In the genomic region with DNA sequence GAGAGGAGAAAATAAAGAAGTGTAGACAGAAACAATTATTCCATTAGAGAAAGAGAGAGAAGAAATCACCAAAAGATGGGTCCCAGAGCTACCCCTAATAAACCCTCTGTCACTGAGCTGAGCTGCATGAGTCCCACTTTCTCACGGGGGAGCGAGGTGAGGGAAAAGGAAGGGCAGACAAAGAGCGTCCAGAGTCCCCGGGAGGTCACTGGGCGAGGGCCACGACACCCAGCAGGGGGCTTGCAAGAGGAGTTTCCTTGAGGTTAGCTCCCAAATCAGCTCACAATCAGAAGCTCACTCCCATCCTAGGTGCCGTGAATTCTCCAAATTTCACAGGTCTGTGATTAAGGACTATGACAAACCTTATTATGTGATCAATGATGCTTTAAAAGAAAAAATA, we compare ENCODE assay signal across 14 cellular contexts.
DNase-seq lines count a peak whose midpoint lies in the region; ATAC-seq and TF ChIP-seq lines count a peak whose summit lies in the region.
"Had no signal": no experiment of that assay in that cellular context is flagged by ENCODE, and none has a peak within 500 bp of the region (broad histone marks: within the 10 kb centered on the region; RNA-seq: fewer than 3 reads in every experiment).

No MANE protein-coding gene starts in this region.

- H3K27me3 Mint-ChIP-seq in activated naive CD8-positive, alpha-beta T cell = no peaks in the 10 kb centered on the region
- H3K27me3 Mint-ChIP-seq in activated naive CD8-positive, alpha-beta T cell treated with anti-CD3 and anti-CD28 coated beads for 36 hours = no peaks in the 10 kb centered on the region
- H3K27me3 Mint-ChIP-seq in immature natural killer cell (ENCODE audit: low read depth in 3 of 3) = peaks cover 8 to 10% (median 9%) of the 10 kb centered on the region in 3 donors
- H3K27me3 Mint-ChIP-seq: activated naive CD8-positive, alpha-beta T cell treated with anti-CD3 and anti-CD28 coated beads, Interleukin-2, amount 10 ng/mL, durations not matched to agents 7 days and 5 days; naive thymus-derived CD4-positive, alpha-beta T cell had no signal

- no peak overlapping the region for H4K91ac ChIP-seq in neuronal stem cell (ENCODE audit: low read depth, low read length, poor library complexity)

- H3K4ac ChIP-seq in neuronal stem cell (ENCODE audit: low read length) = no peak overlapping the region

- H3K9ac ChIP-seq in colonic mucosa (ENCODE audit: low read depth in 2 of 2, low read length in 2 of 2) = no peak overlapping the region
- no peak overlapping the region for H3K9ac ChIP-seq in neuronal stem cell (ENCODE audit: low read depth, low read length, poor library complexity)

- H3K27me3 ChIP-seq in colonic mucosa (no peaks in the 10 kb centered on the region), neuronal stem cell (ENCODE audit: control insufficient read depth in 3 of 3, insufficient read depth in 3 of 3, low read depth in 1 of 3, low read length in 3 of 3) (no peaks in the 10 kb centered on the region), upper lobe of left lung (no peaks in the 10 kb centered on the region)

- TF ChIP-seq POLR2A in upper lobe of left lung (IDR thresholded peaks at IDR 0.05) = no peak

- H2AFZ ChIP-seq in neuronal stem cell (ENCODE audit: low read length) = no peak overlapping the region

- no peak overlapping the region for H4K8ac ChIP-seq in neuronal stem cell (ENCODE audit: low read depth, low read length)

- CTCF ChIA-PET in HEK293T (lab: Yijun Ruan, JAX) = no interaction called here

- H3K18ac ChIP-seq in neuronal stem cell (ENCODE audit: low read length) = no peak overlapping the region

- H2BK15ac ChIP-seq in neuronal stem cell (ENCODE audit: low read length) = no peak overlapping the region

- H3K4me1 ChIP-seq in colonic mucosa (no peaks in the 10 kb centered on the region), neuronal stem cell (ENCODE audit: control insufficient read depth in 2 of 2, insufficient read depth in 1 of 2, low read depth in 1 of 2, low read length in 2 of 2) (peaks cover 17 to 26% of the 10 kb centered on the region in 2 donors), upper lobe of left lung (peaks cover 33 to 44% (median 41%) of the 10 kb centered on the region in 4 donors)

- H3K14ac ChIP-seq in neuronal stem cell (ENCODE audit: low read length) = no peak overlapping the region

- peak overlapping the region; percentile 15 for H2BK5ac ChIP-seq in neuronal stem cell (ENCODE audit: low read length)

- no peaks in the 10 kb centered on the region for H3K9me3 ChIP-seq in colonic mucosa
- H3K9me3 ChIP-seq in neuronal stem cell (replicated peaks in 1 of 2; ENCODE audit: control insufficient read depth in 2 of 2, insufficient read depth in 1 of 2, low read depth in 1 of 2, low read length in 2 of 2) = peaks cover 5 to 11% of the 10 kb centered on the region in 2 donors
- no peaks in the 10 kb centered on the region for H3K9me3 ChIP-seq in upper lobe of left lung

- H2BK120ac ChIP-seq in neuronal stem cell (ENCODE audit: low read depth, low read length) = no peak overlapping the region

- intact Hi-C loops in colonic mucosa (cut with DNase I) = no loop called here

- no peak for TF ChIP-seq EP300 in upper lobe of left lung (IDR thresholded peaks at IDR 0.05)

- no peak overlapping the region for H2BK12ac ChIP-seq in neuronal stem cell (ENCODE audit: low read length)

- no peak for ATAC-seq in upper lobe of left lung (ENCODE audit: low FRiP score in 2 of 2)
- ATAC-seq: naive thymus-derived CD4-positive, alpha-beta T cell had no signal

- H3K4me3 ChIP-seq in colonic mucosa = no peak overlapping the region
- no peak overlapping the region for H3K4me3 ChIP-seq in neuronal stem cell (ENCODE audit: low read length in 2 of 2)
- peak overlapping the region in 1 of 4 donors; percentile 6 for H3K4me3 ChIP-seq in upper lobe of left lung

- POLR2A ChIA-PET in HEK293T (lab: Yijun Ruan, JAX) = no interaction called here

- H3K4me2 ChIP-seq in neuronal stem cell (ENCODE audit: insufficient read depth, low read length, poor library complexity, severe bottlenecking) = no peak overlapping the region

- peak overlapping the region; percentile 61 for H3K27ac ChIP-seq in colonic mucosa
- no peak overlapping the region for H3K27ac ChIP-seq in neuronal stem cell (replicated peaks; ENCODE audit: low read length)
- H3K27ac ChIP-seq in upper lobe of left lung = peak overlapping the region; percentile 72 to 86 (median 78)

- H3K9me3 Mint-ChIP-seq in activated naive CD8-positive, alpha-beta T cell (ENCODE audit: low read depth) = no peaks in the 10 kb centered on the region
- H3K9me3 Mint-ChIP-seq in activated naive CD8-positive, alpha-beta T cell treated with anti-CD3 and anti-CD28 coated beads for 36 hours = no peaks in the 10 kb centered on the region
- H3K9me3 Mint-ChIP-seq in immature natural killer cell = no peaks in the 10 kb centered on the region
- H3K9me3 Mint-ChIP-seq: activated naive CD8-positive, alpha-beta T cell treated with anti-CD3 and anti-CD28 coated beads, Interleukin-2, amount 10 ng/mL, durations not matched to agents 7 days and 5 days had no signal

- no peak for DNase-seq in activated naive CD8-positive, alpha-beta T cell treated with anti-CD3 and anti-CD28 coated beads for 36 hours
- DNase-seq in colonic mucosa = peak; percentile 17
- no peak for DNase-seq in neuronal stem cell (ENCODE audit: low spot score)
- no peak for DNase-seq in upper lobe of left lung
- DNase-seq in HEK293T (ENCODE audit: extremely low spot score) = no peak
- no peak for DNase-seq in immature natural killer cell
- DNase-seq in CD1c-positive myeloid dendritic cell (ENCODE audit: extremely low spot score) = no peak
- DNase-seq: activated naive CD8-positive, alpha-beta T cell treated with anti-CD3 and anti-CD28 coated beads, Interleukin-2, amount 10 ng/mL, durations not matched to agents 7 days and 5 days; naive thymus-derived CD4-positive, alpha-beta T cell; NCI-H1105 treated with DMSO at 0.1 percent for 48 hours; NCI-H748 treated with DMSO at 0.1 percent for 48 hours; stimulated activated naive CD4-positive, alpha-beta T cell; SW 1271 had no signal

- H3K27ac Mint-ChIP-seq in activated naive CD8-positive, alpha-beta T cell = peak overlapping the region; percentile 42
- H3K27ac Mint-ChIP-seq in activated naive CD8-positive, alpha-beta T cell treated with anti-CD3 and anti-CD28 coated beads for 36 hours = no peak overlapping the region
- H3K27ac Mint-ChIP-seq in immature natural killer cell = peak overlapping the region in 2 of 6 donors; percentile 28 to 79
- H3K27ac Mint-ChIP-seq: activated naive CD8-positive, alpha-beta T cell treated with anti-CD3 and anti-CD28 coated beads, Interleukin-2, amount 10 ng/mL, durations not matched to agents 7 days and 5 days had no signal

- H3K79me1 ChIP-seq in neuronal stem cell (ENCODE audit: low read depth, low read length) = peaks cover 12% of the 10 kb centered on the region

- no peak overlapping the region for H3K4me3 Mint-ChIP-seq in activated naive CD8-positive, alpha-beta T cell
- H3K4me3 Mint-ChIP-seq in activated naive CD8-positive, alpha-beta T cell treated with anti-CD3 and anti-CD28 coated beads for 36 hours = no peak overlapping the region
- H3K4me3 Mint-ChIP-seq in immature natural killer cell = no peak overlapping the region
- H3K4me3 Mint-ChIP-seq: activated naive CD8-positive, alpha-beta T cell treated with anti-CD3 and anti-CD28 coated beads, Interleukin-2, amount 10 ng/mL, durations not matched to agents 7 days and 5 days; naive thymus-derived CD4-positive, alpha-beta T cell had no signal

- no CpG with 5 or more reads among the region's 7 CpGs for WGBS in neuronal stem cell (ENCODE audit: extremely low coverage in 2 of 2, insufficient read length in 2 of 2, insufficient replicate concordance in 1 of 2), 2 donors
- WGBS in upper lobe of left lung, 2 donors = 90 to 91% methylated on average over 7 of the region's 7 CpGs

- no peak for TF ChIP-seq CTCF in colonic mucosa (IDR thresholded peaks at IDR 0.05)
- no peak for TF ChIP-seq CTCF in upper lobe of left lung (IDR thresholded peaks at IDR 0.05)

- no peak overlapping the region for H2AK5ac ChIP-seq in neuronal stem cell (ENCODE audit: low read depth, low read length)

- H3K36me3 ChIP-seq in colonic mucosa (no peaks in the 10 kb centered on the region), neuronal stem cell (replicated peaks in 1 of 2; ENCODE audit: control insufficient read depth in 2 of 2, insufficient read depth in 2 of 2, low read length in 2 of 2) (no peaks in the 10 kb centered on the region), upper lobe of left lung (no peaks in the 10 kb centered on the region)

- peaks cover 5% of the 10 kb centered on the region for H3K36me3 Mint-ChIP-seq in activated naive CD8-positive, alpha-beta T cell
- no peaks in the 10 kb centered on the region for H3K36me3 Mint-ChIP-seq in activated naive CD8-positive, alpha-beta T cell treated with anti-CD3 and anti-CD28 coated beads for 36 hours
- peaks cover 0 to 8% (median 0%) of the 10 kb centered on the region in 3 donors for H3K36me3 Mint-ChIP-seq in immature natural killer cell
- H3K36me3 Mint-ChIP-seq: activated naive CD8-positive, alpha-beta T cell treated with anti-CD3 and anti-CD28 coated beads, Interleukin-2, amount 10 ng/mL, durations not matched to agents 7 days and 5 days had no signal

- H3K23ac ChIP-seq in neuronal stem cell (ENCODE audit: low read depth, low read length, poor library complexity) = no peak overlapping the region

- H3K4me1 Mint-ChIP-seq in activated naive CD8-positive, alpha-beta T cell (ENCODE audit: low read depth) = peaks cover 17% of the 10 kb centered on the region
- peaks cover 13% of the 10 kb centered on the region for H3K4me1 Mint-ChIP-seq in activated naive CD8-positive, alpha-beta T cell treated with anti-CD3 and anti-CD28 coated beads for 36 hours
- H3K4me1 Mint-ChIP-seq in immature natural killer cell = peaks cover 27 to 31% of the 10 kb centered on the region in 2 donors

TF ChIP-seq in HEK293T, 16 proteins besides CTCF, POLR2A, EP300 and RAD21:
- TF ChIP-seq ZNF384 (IDR thresholded peaks at IDR 0.05) = no peak
- TF ChIP-seq SP1 (IDR thresholded peaks at IDR 0.05) = no peak
- no peak for TF ChIP-seq CTBP1 (IDR thresholded peaks at IDR 0.05; ENCODE audit: borderline replicate concordance)
- no peak for TF ChIP-seq ELF4 (IDR thresholded peaks at IDR 0.05)
- TF ChIP-seq, protein P1, sequence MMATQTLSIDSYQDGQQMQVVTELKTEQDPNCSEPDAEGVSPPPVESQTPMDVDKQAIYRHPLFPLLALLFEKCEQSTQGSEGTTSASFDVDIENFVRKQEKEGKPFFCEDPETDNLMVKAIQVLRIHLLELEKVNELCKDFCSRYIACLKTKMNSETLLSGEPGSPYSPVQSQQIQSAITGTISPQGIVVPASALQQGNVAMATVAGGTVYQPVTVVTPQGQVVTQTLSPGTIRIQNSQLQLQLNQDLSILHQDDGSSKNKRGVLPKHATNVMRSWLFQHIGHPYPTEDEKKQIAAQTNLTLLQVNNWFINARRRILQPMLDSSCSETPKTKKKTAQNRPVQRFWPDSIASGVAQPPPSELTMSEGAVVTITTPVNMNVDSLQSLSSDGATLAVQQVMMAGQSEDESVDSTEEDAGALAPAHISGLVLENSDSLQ (IDR thresholded peaks at IDR 0.05) = no peak
- TF ChIP-seq FOXM1 (IDR thresholded peaks at IDR 0.05; ENCODE audit: borderline replicate concordance) = no peak
- no peak for TF ChIP-seq HDGF (IDR thresholded peaks at IDR 0.05; ENCODE audit: borderline replicate concordance)
- TF ChIP-seq FOXK2 (IDR thresholded peaks at IDR 0.05) = no peak
- TF ChIP-seq L3MBTL2 (conservative IDR thresholded peaks at IDR 0.05) = no peak
